ENCODE assay signal across 12 cellular contexts in the genomic region with DNA sequence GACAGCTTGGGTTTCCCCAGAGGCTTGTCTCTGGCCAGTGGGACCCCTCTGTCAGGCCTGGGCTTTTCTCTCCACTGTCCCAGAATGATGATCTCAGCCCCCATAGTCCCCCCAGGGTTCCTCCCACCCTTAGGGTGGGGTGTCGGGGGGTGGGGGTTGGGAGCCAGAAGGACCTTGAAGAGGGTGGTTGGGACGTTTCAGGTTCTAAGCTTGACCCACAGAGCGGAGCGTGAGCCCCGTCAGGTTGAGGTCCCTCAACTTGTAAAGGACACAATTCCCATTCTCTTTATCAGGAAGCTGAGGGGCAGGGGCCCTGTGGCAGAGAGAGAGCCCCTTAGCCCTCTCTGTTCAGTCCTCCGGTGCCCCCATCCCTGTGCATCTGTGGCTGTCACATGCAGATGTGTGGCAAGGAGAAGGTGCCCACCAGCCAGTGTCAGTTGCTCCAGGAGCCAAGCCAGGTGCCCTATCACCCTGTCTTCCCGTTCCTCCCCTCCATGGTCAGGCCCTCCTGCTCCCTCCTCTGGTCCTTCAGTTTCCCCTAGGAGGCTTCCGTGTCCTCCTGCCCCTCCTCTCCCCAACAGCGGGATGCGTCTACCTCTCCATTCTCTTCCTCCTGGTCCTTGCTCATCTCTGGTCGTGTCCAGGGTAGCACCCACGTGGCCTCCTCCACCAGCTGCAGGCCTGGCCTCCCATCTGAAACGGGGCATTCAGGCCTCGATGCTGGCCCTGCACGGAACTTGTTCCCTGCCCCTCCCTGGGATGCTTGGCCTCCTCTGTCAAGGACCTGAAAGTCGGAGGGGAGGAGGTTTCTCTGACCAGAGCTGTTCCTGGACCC. TPM values are rescaled to one million over a fixed set of nuclear protein-coding genes. Genes with fewer than 3 reads are reported as not detected.
A peak's percentile ranks its signal among the peaks of the same experiment; 100 is the strongest.
DNase-seq lines count a peak whose midpoint lies in the region; ATAC-seq, FAIRE-seq and TF ChIP-seq lines count a peak whose summit lies in the region.
"Had no signal": no experiment of that assay in that cellular context is flagged by ENCODE, and none has a peak within 500 bp of the region (broad histone marks: within the 10 kb centered on the region; RNA-seq: fewer than 3 reads in every experiment).

No MANE protein-coding gene starts in this region.

- H3K36me3 ChIP-seq in Caco-2 (ENCODE audit: control insufficient read depth, insufficient read depth, low read length) (no peaks in the 10 kb centered on the region), NT2/D1 (ENCODE audit: insufficient read depth, insufficient read length, low read length) (peaks cover 12% of the 10 kb centered on the region)

- no peak for FAIRE-seq in A549 (lab: Jason Lieb, UNC)

- TF ChIP-seq CTCF in A549 (IDR thresholded peaks at IDR 0.05): no peak
- no peak for TF ChIP-seq CTCF in Caco-2 (IDR thresholded peaks at IDR 0.05; ENCODE audit: insufficient read depth in 1 of 2, low read depth in 1 of 2, low read length in 1 of 2, severe bottlenecking in 1 of 2, unreplicated experiment in 1 of 2)
- no peak for TF ChIP-seq CTCF in glutamatergic neuron (IDR thresholded peaks at IDR 0.05; ENCODE audit: partially characterized antibody, unreplicated experiment)
- TF ChIP-seq CTCF in CD14-positive monocyte (IDR thresholded peaks at IDR 0.05): no peak

- BruUV-seq in Caco-2 (replicated peaks; lab: Mats Ljungman, UMichigan): no TSS peak

- WGBS in A549 (ENCODE audit: missing lambda C conversion rate): 78% methylated on average over 14 of the region's 16 CpGs

- no peak for TF ChIP-seq EP300 in A549 (IDR thresholded peaks at IDR 0.05)

- TF ChIP-seq POLR2A in A549 (IDR thresholded peaks at IDR 0.05; ENCODE audit: low read length): no peak

- H3K27me3 ChIP-seq in Caco-2 (replicated peaks; ENCODE audit: control insufficient read depth, insufficient read depth, low read length) (no peaks in the 10 kb centered on the region), NT2/D1 (ENCODE audit: insufficient read depth, insufficient read length) (peaks cover 18% of the 10 kb centered on the region)

- no peak for TF ChIP-seq RAD21 in A549 (conservative IDR thresholded peaks at IDR 0.05 in 1 of 2, IDR thresholded peaks at IDR 0.05 in 1 of 2)

- H3K4me1 ChIP-seq in A549: peaks cover 38% of the 10 kb centered on the region
- peaks cover 36% of the 10 kb centered on the region for H3K4me1 ChIP-seq in Caco-2
- peaks cover 44% of the 10 kb centered on the region for H3K4me1 ChIP-seq in NT2/D1 (ENCODE audit: insufficient read depth, insufficient read length)

- H3K27ac ChIP-seq in A549: peak overlapping the region; percentile 82 to 85; a peak in 4 of 6 replicates

- H3K9me3 ChIP-seq in A549: no peaks in the 10 kb centered on the region
- no peaks in the 10 kb centered on the region for H3K9me3 ChIP-seq in Caco-2
- no peaks in the 10 kb centered on the region for H3K9me3 ChIP-seq in NT2/D1 (ENCODE audit: insufficient read depth, low read length)

- H3K27me3 Mint-ChIP-seq in Caco-2 (ENCODE audit: insufficient read depth, unreplicated experiment) (no peaks in the 10 kb centered on the region), glutamatergic neuron (ENCODE audit: unreplicated experiment) (peaks cover 9% of the 10 kb centered on the region), CD14-positive monocyte (ENCODE audit: low read depth in 3 of 3) (peaks cover 56 to 74% (median 64%) of the 10 kb centered on the region in 3 donors)

- H3K9me3 Mint-ChIP-seq in Caco-2 (ENCODE audit: unreplicated experiment) (no peaks in the 10 kb centered on the region), glutamatergic neuron (ENCODE audit: unreplicated experiment) (peaks cover 2% of the 10 kb centered on the region), CD14-positive monocyte (peaks cover 0 to 13% (median 7%) of the 10 kb centered on the region in 7 donors)

- DNase-seq in A549 (ENCODE audit: low read depth in 1 of 2, low spot score in 1 of 2): peak in 1 of 2 experiments; percentile 32
- no peak for DNase-seq in Caco-2
- no peak for DNase-seq in NT2/D1 (ENCODE audit: low read depth, low spot score)
- DNase-seq in glutamatergic neuron: peak; percentile 14
- DNase-seq in CD14-positive monocyte (ENCODE audit: low spot score): no peak
- DNase-seq in SKM-1 (lab: John Stamatoyannopoulos, UW; ENCODE audit: unreplicated experiment): no peak
- no peak for DNase-seq in HT-29 (ENCODE audit: low spot score)
- DNase-seq: activated CD8-positive, alpha-beta memory T cell treated with anti-CD3 and anti-CD28 coated beads for 24 hours; foreskin melanocyte; stimulated activated naive CD4-positive, alpha-beta T cell treated with Interleukin-2 at 50 U/mL for 16 hours had no signal

- H3K9ac ChIP-seq in NT2/D1 (ENCODE audit: insufficient read length, low read depth): peak overlapping the region; percentile 80

- H3K4me1 Mint-ChIP-seq in Caco-2 (ENCODE audit: low read depth, unreplicated experiment): peaks cover 11% of the 10 kb centered on the region
- peaks cover 11% of the 10 kb centered on the region for H3K4me1 Mint-ChIP-seq in glutamatergic neuron (ENCODE audit: low read depth, unreplicated experiment)
- H3K4me1 Mint-ChIP-seq in CD14-positive monocyte: peaks cover 25% of the 10 kb centered on the region

- CTCF ChIA-PET in A549 (lab: Yijun Ruan, JAX) (interaction anchor here (1.1 to 1.7 kb wide), 6 partner anchors 10 to 119 kb away, joined by 3 to 13 read pairs (median 4); a partner anchor contains a TSS), Caco-2 (lab: Charles Lee) (interaction anchor here (1.2 to 1.7 kb wide), 2 partner anchors 32 to 54 kb away, joined by 3 to 14 read pairs; no protein-coding TSS in a partner anchor)

- peaks cover 4% of the 10 kb centered on the region for H3K36me3 Mint-ChIP-seq in Caco-2 (ENCODE audit: insufficient read depth, unreplicated experiment)
- H3K36me3 Mint-ChIP-seq in glutamatergic neuron (ENCODE audit: unreplicated experiment): no peaks in the 10 kb centered on the region
- H3K36me3 Mint-ChIP-seq in CD14-positive monocyte: peaks cover 5 to 12% of the 10 kb centered on the region in 2 donors

- H3K4me3 Mint-ChIP-seq in Caco-2 (ENCODE audit: unreplicated experiment) (peak overlapping the region; percentile 48), glutamatergic neuron (ENCODE audit: unreplicated experiment) (peak overlapping the region; percentile 77), CD14-positive monocyte (peak overlapping the region in 1 of 2 donors; percentile 86)

- intact Hi-C loops in Caco-2 (cut with micrococcal nuclease; ENCODE audit: unreplicated experiment): no loop called here
- intact Hi-C loops in CD14-positive monocyte (cut with micrococcal nuclease): loop anchor here (5.0 to 10.0 kb wide), 3 partner anchors 33 to 45 kb away; a partner anchor contains a TSS

- H3K4me2 ChIP-seq in A549: peak overlapping the region; percentile 100

- H3K27ac Mint-ChIP-seq in Caco-2 (ENCODE audit: unreplicated experiment) (no peak overlapping the region), glutamatergic neuron (ENCODE audit: unreplicated experiment) (peak overlapping the region; percentile 90), CD14-positive monocyte (peak overlapping the region in 1 of 7 donors; percentile 16)

- ATAC-seq in A549 (no peak), HG03139 (IDR thresholded peaks at IDR 0.05; ENCODE audit: unreplicated experiment) (no peak)

- POLR2A ChIA-PET in A549 (lab: Yijun Ruan, JAX): no interaction called here
- POLR2A ChIA-PET in Caco-2 (lab: Charles Lee): interaction anchor here (1.7 kb wide), 1 partner anchor 10 kb away, joined by 8 read pairs; a partner anchor contains a TSS

- no peak overlapping the region for H3K4me3 ChIP-seq in A549
- no peak overlapping the region for H3K4me3 ChIP-seq in Caco-2 (ENCODE audit: low read depth, low read length)
- H3K4me3 ChIP-seq in NT2/D1 (ENCODE audit: insufficient read length, low read depth): peak overlapping the region; percentile 29

RNA-seq across cellular contexts. Expression of a gene that starts 1.5 kb away (rescaled TPM):
- not detected in 2 replicates for polyA plus RNA-seq in A549 (2011; rRNA removed)
- 0.01 TPM in 1 of 2 replicates, not detected in the other for polyA plus RNA-seq in A549 (2012; cell fraction: cytosol; rRNA removed)
- 0.04 and 0.19 TPM in 2 replicates for polyA plus RNA-seq in A549 (2012; cell fraction: nucleus; rRNA removed)
- polyA plus RNA-seq in A549 (2017; fragmentation: RNase III; extraction: RNeasy Plus Mini Kit Qiagen cat#74134 plus additional on column Dnase treatment): 0.04 TPM in 1 of 3 replicates, not detected in the others
- polyA minus RNA-seq in A549 (2011; rRNA and poly(A)+ RNA removed): not detected in 2 replicates
- total RNA-seq in Caco-2 (2022): 0.30 and 0.39 TPM in 2 replicates
- 5.4 TPM for total RNA-seq in glutamatergic neuron (ENCODE audit: unreplicated experiment)
- not detected for polyA plus RNA-seq in CD14-positive monocyte
- total RNA-seq in HT-29 (2014; rRNA removed; shearing (Covaris generic)): not detected in 2 replicates
- total RNA-seq: T-helper 1 cell treated with Interleukin-12 subunit alpha and Interleukin-12 subunit beta and Interleukin-4 antibody, amounts not matched to agents 30 ng/mL and 1 ng/mL, for 36 hours had no signal

RNA-seq across cellular contexts. Expression of a gene that starts 5.3 kb away (rescaled TPM):
- polyA plus RNA-seq in A549 (2011; rRNA removed) (4.0 and 4.2 TPM in 2 replicates), A549 (2017; fragmentation: RNase III; extraction: RNeasy Plus Mini Kit Qiagen cat#74134 plus additional on column Dnase treatment) (5.9 to 7.3 TPM (median 6.3 TPM) in 3 replicates), CD14-positive monocyte (1 to 10 TPM in 1 of 2 donors, under 1 TPM in 1; 0.76 to 2.1 TPM)
- 6.2 and 8.4 TPM in 2 replicates for polyA plus RNA-seq in A549 (2012; cell fraction: cytosol; rRNA removed)
- 19.7 and 29.5 TPM in 2 replicates for polyA plus RNA-seq in A549 (2012; cell fraction: nucleus; rRNA removed)
- 5.1 and 7.7 TPM in 2 replicates for polyA minus RNA-seq in A549 (2011; rRNA and poly(A)+ RNA removed)
- total RNA-seq in Caco-2 (2022) (20.8 and 22.6 TPM in 2 replicates), glutamatergic neuron (ENCODE audit: unreplicated experiment) (58.4 TPM)
- 16.5 and 16.6 TPM in 2 replicates for total RNA-seq in HT-29 (2014; rRNA removed; shearing (Covaris generic))

RNA-seq across cellular contexts. Expression of a gene that starts 9.7 kb away (rescaled TPM):
- polyA plus RNA-seq in A549 (2011; rRNA removed) (9.5 and 9.6 TPM in 2 replicates), A549 (2017; fragmentation: RNase III; extraction: RNeasy Plus Mini Kit Qiagen cat#74134 plus additional on column Dnase treatment) (20.7 to 22.6 TPM (median 22.2 TPM) in 3 replicates), CD14-positive monocyte (under 1 TPM in 1 of 2 donors, not detected in 1; 0.28 TPM)
- 34.1 and 41.0 TPM in 2 replicates for polyA plus RNA-seq in A549 (2012; cell fraction: cytosol; rRNA removed)
- 96.6 and 133 TPM in 2 replicates for polyA plus RNA-seq in A549 (2012; cell fraction: nucleus; rRNA removed)
- 12.1 and 12.2 TPM in 2 replicates for polyA minus RNA-seq in A549 (2011; rRNA and poly(A)+ RNA removed)
- total RNA-seq in Caco-2 (2022) (29.0 and 30.6 TPM in 2 replicates), glutamatergic neuron (ENCODE audit: unreplicated experiment) (21.1 TPM)
- 53.8 and 58.0 TPM in 2 replicates for total RNA-seq in HT-29 (2014; rRNA removed; shearing (Covaris generic))

RNA-seq across cellular contexts. Expression of a gene that starts 40.4 kb away (rescaled TPM):
- polyA plus RNA-seq in A549 (2011; rRNA removed): 6.5 and 8.0 TPM in 2 replicates
- polyA plus RNA-seq in A549 (2012; cell fraction: cytosol; rRNA removed): 10.6 and 12.4 TPM in 2 replicates
- polyA plus RNA-seq in A549 (2012; cell fraction: nucleus; rRNA removed): 31.4 and 40.3 TPM in 2 replicates
- polyA plus RNA-seq in A549 (2017; fragmentation: RNase III; extraction: RNeasy Plus Mini Kit Qiagen cat#74134 plus additional on column Dnase treatment): 13.4 to 15.1 TPM (median 14.4 TPM) in 3 replicates
- 23.6 and 29.5 TPM in 2 replicates for polyA minus RNA-seq in A549 (2011; rRNA and poly(A)+ RNA removed)
- 48.7 and 52.4 TPM in 2 replicates for total RNA-seq in Caco-2 (2022)
- total RNA-seq in glutamatergic neuron (ENCODE audit: unreplicated experiment): 26.4 TPM
- polyA plus RNA-seq in CD14-positive monocyte: under 1 TPM; 0.34 to 0.97 TPM
- 64.9 and 68.1 TPM in 2 replicates for total RNA-seq in HT-29 (2014; rRNA removed; shearing (Covaris generic))

RNA-seq across cellular contexts. Expression of a gene that starts 44.1 kb away (rescaled TPM):
- polyA plus RNA-seq in A549 (2011; rRNA removed) (9.4 and 14.7 TPM in 2 replicates), A549 (2017; fragmentation: RNase III; extraction: RNeasy Plus Mini Kit Qiagen cat#74134 plus additional on column Dnase treatment) (152 to 153 TPM (median 153 TPM) in 3 replicates), CD14-positive monocyte (100 to 1,000 TPM; 176 to 187 TPM)
- 93.2 and 106 TPM in 2 replicates for polyA plus RNA-seq in A549 (2012; cell fraction: cytosol; rRNA removed)
- 111 and 115 TPM in 2 replicates for polyA plus RNA-seq in A549 (2012; cell fraction: nucleus; rRNA removed)
- 15.8 and 32.8 TPM in 2 replicates for polyA minus RNA-seq in A549 (2011; rRNA and poly(A)+ RNA removed)
- total RNA-seq in Caco-2 (2022) (200 and 204 TPM in 2 replicates), glutamatergic neuron (ENCODE audit: unreplicated experiment) (274 TPM)
- 99.9 and 117 TPM in 2 replicates for total RNA-seq in HT-29 (2014; rRNA removed; shearing (Covaris generic))
